22 cellular contexts compared by ENCODE assay signal in genomic region chrX:100098660-100099375, GRCh38.
DNase-seq lines count a peak whose midpoint lies in the region; ATAC-seq, FAIRE-seq and TF ChIP-seq lines count a peak whose summit lies in the region.
"Had no signal": no experiment of that assay in that cellular context is flagged by ENCODE, and none has a peak within 500 bp of the region (broad histone marks: within the 10 kb centered on the region; RNA-seq: fewer than 3 reads in every experiment).

No MANE protein-coding gene starts in this region.

- POLR2A ChIA-PET in endothelial cell of umbilical vein (lab: Charles Lee), result no interaction called here

- intact Hi-C loops in endothelial cell of umbilical vein (cut with micrococcal nuclease), result no loop called here

- H3K9me3 ChIP-seq in endothelial cell of umbilical vein (replicated peaks; ENCODE audit: control insufficient read depth, insufficient read depth, low read length), result no peaks in the 10 kb centered on the region
- no peaks in the 10 kb centered on the region for H3K9me3 ChIP-seq in mesodermal cell (ENCODE audit: control insufficient read depth, low read length)

- H3K4me3 ChIP-seq in endothelial cell of umbilical vein (replicated peaks in 1 of 3; ENCODE audit: insufficient read depth in 1 of 3, low read depth in 1 of 3, low read length in 3 of 3) (no peak overlapping the region), mesodermal cell (ENCODE audit: extremely low read depth, insufficient read depth, low read length, poor library complexity, severe bottlenecking) (no peak overlapping the region)
- H3K4me3 ChIP-seq: coronary artery, GM12878, SK-N-MC, smooth muscle cell had no signal

- H3K27me3 Mint-ChIP-seq in activated naive CD8-positive, alpha-beta T cell treated with anti-CD3 and anti-CD28 coated beads for 36 hours, result no peaks in the 10 kb centered on the region
- no peaks in the 10 kb centered on the region for H3K27me3 Mint-ChIP-seq in HFFc6 (ENCODE audit: insufficient read depth)
- H3K27me3 Mint-ChIP-seq: activated naive CD4-positive, alpha-beta T cell treated with anti-CD3 and anti-CD28 coated beads, Interleukin-2, amount 10 ng/mL, durations not matched to agents 7 days and 5 days; stimulated activated memory B cell treated with anti-CD40 and anti-IgM and Interleukin-4, amounts not matched to agents 10 μg/mL and 1 μg/mL and 100 μg/mL, for 72 hours had no signal

- CTCF ChIA-PET in endothelial cell of umbilical vein (lab: Charles Lee), result no interaction called here

- H3K4me1 Mint-ChIP-seq in activated naive CD8-positive, alpha-beta T cell treated with anti-CD3 and anti-CD28 coated beads for 36 hours, result no peaks in the 10 kb centered on the region
- H3K4me1 Mint-ChIP-seq in HFFc6 (ENCODE audit: low read depth), result no peaks in the 10 kb centered on the region
- H3K4me1 Mint-ChIP-seq: activated naive CD4-positive, alpha-beta T cell treated with anti-CD3 and anti-CD28 coated beads, Interleukin-2, amount 10 ng/mL, durations not matched to agents 7 days and 5 days; stimulated activated memory B cell treated with anti-CD40 and anti-IgM and Interleukin-4, amounts not matched to agents 10 μg/mL and 1 μg/mL and 100 μg/mL, for 72 hours had no signal

- no peak for TF ChIP-seq POLR2A in endothelial cell of umbilical vein (IDR thresholded peaks at IDR 0.05; ENCODE audit: low read depth, low read length)

- no peak overlapping the region for H3K4me2 ChIP-seq in endothelial cell of umbilical vein (ENCODE audit: insufficient read depth, low read length)
- H3K4me2 ChIP-seq: smooth muscle cell had no signal

- no peaks in the 10 kb centered on the region for H3K9me1 ChIP-seq in endothelial cell of umbilical vein (replicated peaks; ENCODE audit: control insufficient read depth, extremely low read depth, insufficient read depth, low read length)

- H2AFZ ChIP-seq in endothelial cell of umbilical vein (ENCODE audit: low read depth, low read length), result peak overlapping the region; percentile 54

- dilution Hi-C loops in endothelial cell of umbilical vein (cut with MboI; ENCODE audit: extremely low pct_ligation_motif_present, low sequenced_read_pairs), result no loop called here

- H3K9me3 Mint-ChIP-seq in activated naive CD8-positive, alpha-beta T cell treated with anti-CD3 and anti-CD28 coated beads for 36 hours, result peaks cover 2% of the 10 kb centered on the region
- peaks cover 11% of the 10 kb centered on the region for H3K9me3 Mint-ChIP-seq in HFFc6
- H3K9me3 Mint-ChIP-seq: activated T-cell treated with anti-CD3 and anti-CD28 coated beads, Interleukin-2, amount 50 U/mL, for 72 hours had no signal

- H3K27ac Mint-ChIP-seq in activated naive CD8-positive, alpha-beta T cell treated with anti-CD3 and anti-CD28 coated beads for 36 hours, result no peak overlapping the region
- H3K27ac Mint-ChIP-seq in HFFc6, result no peak overlapping the region; the same call in 1 of the 2 replicates
- H3K27ac Mint-ChIP-seq: activated naive CD4-positive, alpha-beta T cell treated with anti-CD3 and anti-CD28 coated beads, Interleukin-2, amount 10 ng/mL, durations not matched to agents 7 days and 5 days; activated T-cell treated with anti-CD3 and anti-CD28 coated beads, Interleukin-2, amount 50 U/mL, for 72 hours; CD8-positive, alpha-beta T cell; stimulated activated memory B cell treated with anti-CD40 and anti-IgM and Interleukin-4, amounts not matched to agents 10 μg/mL and 1 μg/mL and 100 μg/mL, for 72 hours had no signal

- no peaks in the 10 kb centered on the region for H3K36me3 ChIP-seq in endothelial cell of umbilical vein (ENCODE audit: control insufficient read depth in 2 of 2, extremely low read depth in 1 of 2, insufficient read depth in 2 of 2, low read length in 2 of 2)
- H3K36me3 ChIP-seq in mesodermal cell (ENCODE audit: control insufficient read depth, insufficient read depth, low read length), result no peaks in the 10 kb centered on the region

- H4K20me1 ChIP-seq in endothelial cell of umbilical vein (replicated peaks; ENCODE audit: control insufficient read depth, extremely low read depth, insufficient read depth, low read length), result no peaks in the 10 kb centered on the region

- H3K27ac ChIP-seq in endothelial cell of umbilical vein (ENCODE audit: insufficient read depth, low read depth, low read length) (peak overlapping the region; percentile 51), mesodermal cell (ENCODE audit: low read depth, low read length, severe bottlenecking) (peak overlapping the region; percentile 78)
- H3K27ac ChIP-seq: coronary artery, SK-N-MC had no signal

- H3K27me3 ChIP-seq in endothelial cell of umbilical vein (ENCODE audit: control insufficient read depth in 2 of 2, insufficient read depth in 2 of 2, low read length in 2 of 2), result no peaks in the 10 kb centered on the region

- WGBS in mesodermal cell (ENCODE audit: insufficient coverage in 2 of 2), 2 experiments, result 90% methylated on average over 3 of the region's 7 CpGs; no CpG with 5 or more reads in 1 of the 2 experiments

- no peak overlapping the region for H3K9ac ChIP-seq in endothelial cell of umbilical vein (replicated peaks; ENCODE audit: extremely low read depth, insufficient read depth, low read length)

- DNase-seq in EH (ENCODE audit: low read depth), result peak; percentile 48
- DNase-seq in NCI-H69 (lab: John Stamatoyannopoulos, UW), result peak; percentile 24
- DNase-seq in endothelial cell of umbilical vein (ENCODE audit: low read depth, low spot score), result peak; percentile 31
- no peak for DNase-seq in activated naive CD8-positive, alpha-beta T cell treated with anti-CD3 and anti-CD28 coated beads for 36 hours
- no peak for DNase-seq in NCI-H2081 treated with DMSO at 0.1 percent for 48 hours (lab: John Stamatoyannopoulos, UW)
- no peak for DNase-seq in HFFc6
- DNase-seq: activated CD4-positive, alpha-beta T cell treated with anti-CD3 and anti-CD28 coated beads for 48 hours; activated naive CD4-positive, alpha-beta T cell treated with anti-CD3 and anti-CD28 coated beads, Interleukin-2, amount 10 ng/mL, durations not matched to agents 7 days and 5 days; activated T-cell treated with anti-CD3 and anti-CD28 coated beads, Interleukin-2, amount 50 U/mL, for 72 hours; CD8-positive, alpha-beta T cell; GOT3; NCI-H446 treated with DMSO at 0.1 percent for 48 hours; NK-92 treated with Interleukin-12 subunit alpha and Interleukin-12 subunit beta, amount 100 ng/mL, for 24 hours; T-helper 2 cell had no signal

- H3K4me1 ChIP-seq in endothelial cell of umbilical vein (ENCODE audit: control insufficient read depth, extremely low read depth, insufficient read depth, low read length) (no peaks in the 10 kb centered on the region), mesodermal cell (ENCODE audit: control insufficient read depth, insufficient read depth, low read length, poor library complexity, severe bottlenecking) (peaks cover 23% of the 10 kb centered on the region)

- BruUV-seq in endothelial cell of umbilical vein (replicated peaks; lab: Mats Ljungman, UMichigan), result no TSS peak

- ATAC-seq in HG03196 (IDR thresholded peaks at IDR 0.05; ENCODE audit: unreplicated experiment), result no peak
- ATAC-seq: activated T-cell treated with anti-CD3 and anti-CD28 coated beads, Interleukin-2, amount 50 U/mL, for 72 hours; CD8-positive, alpha-beta T cell; GM12878; Panc1; stimulated activated memory B cell treated with anti-CD40 and anti-IgM and Interleukin-4, amounts not matched to agents 10 μg/mL and 1 μg/mL and 100 μg/mL, for 72 hours had no signal

- peak; percentile 87 for FAIRE-seq in endothelial cell of umbilical vein (lab: Jason Lieb, UNC)
- FAIRE-seq: GM12878 had no signal

- H3K79me2 ChIP-seq in endothelial cell of umbilical vein (ENCODE audit: control insufficient read depth, insufficient read depth, low read length), result no peaks in the 10 kb centered on the region

- TF ChIP-seq CTCF in endothelial cell of umbilical vein (IDR thresholded peaks at IDR 0.05; ENCODE audit: extremely low read depth in 1 of 2, insufficient read depth in 1 of 2, low read depth in 1 of 2, low read length in 2 of 2) (no peak), HFFc6 (IDR thresholded peaks at IDR 0.05) (no peak)

- no peak overlapping the region for H3K4me3 Mint-ChIP-seq in activated naive CD8-positive, alpha-beta T cell treated with anti-CD3 and anti-CD28 coated beads for 36 hours
- H3K4me3 Mint-ChIP-seq in HFFc6, result no peak overlapping the region
- H3K4me3 Mint-ChIP-seq: activated naive CD4-positive, alpha-beta T cell treated with anti-CD3 and anti-CD28 coated beads, Interleukin-2, amount 10 ng/mL, durations not matched to agents 7 days and 5 days; activated T-cell treated with anti-CD3 and anti-CD28 coated beads, Interleukin-2, amount 50 U/mL, for 72 hours; CD8-positive, alpha-beta T cell; stimulated activated memory B cell treated with anti-CD40 and anti-IgM and Interleukin-4, amounts not matched to agents 10 μg/mL and 1 μg/mL and 100 μg/mL, for 72 hours had no signal

- H3K36me3 Mint-ChIP-seq in activated naive CD8-positive, alpha-beta T cell treated with anti-CD3 and anti-CD28 coated beads for 36 hours, result no peaks in the 10 kb centered on the region
- H3K36me3 Mint-ChIP-seq in HFFc6 (ENCODE audit: low read depth), result no peaks in the 10 kb centered on the region
- H3K36me3 Mint-ChIP-seq: activated naive CD4-positive, alpha-beta T cell treated with anti-CD3 and anti-CD28 coated beads, Interleukin-2, amount 10 ng/mL, durations not matched to agents 7 days and 5 days; CD8-positive, alpha-beta T cell; stimulated activated memory B cell treated with anti-CD40 and anti-IgM and Interleukin-4, amounts not matched to agents 10 μg/mL and 1 μg/mL and 100 μg/mL, for 72 hours had no signal

TF ChIP-seq in endothelial cell of umbilical vein, 7 proteins besides CTCF, POLR2A, EP300 and RAD21:
- TF ChIP-seq JUN (IDR thresholded peaks at IDR 0.05; ENCODE audit: borderline replicate concordance, insufficient read depth, insufficient read length, low read depth), result no peak
- TF ChIP-seq GATA2 (IDR thresholded peaks at IDR 0.05; ENCODE audit: insufficient read depth, insufficient read length, low read depth, low read length), result peak; percentile 42

Comparison
In these comparisons a context has a peak if more than half of its experiments do, and no peak if none do; other contexts are left out.
1. DNase-seq: peak in EH (single experiment), NCI-H69 (single experiment) and endothelial cell of umbilical vein (single experiment); none in activated naive CD8-positive, alpha-beta T cell treated with anti-CD3 and anti-CD28 coated beads for 36 hours (single experiment), NCI-H2081 treated with DMSO at 0.1 percent for 48 hours (single experiment) and HFFc6 (single experiment).